9 cellular contexts compared by ENCODE assay signal in the genomic region with DNA sequence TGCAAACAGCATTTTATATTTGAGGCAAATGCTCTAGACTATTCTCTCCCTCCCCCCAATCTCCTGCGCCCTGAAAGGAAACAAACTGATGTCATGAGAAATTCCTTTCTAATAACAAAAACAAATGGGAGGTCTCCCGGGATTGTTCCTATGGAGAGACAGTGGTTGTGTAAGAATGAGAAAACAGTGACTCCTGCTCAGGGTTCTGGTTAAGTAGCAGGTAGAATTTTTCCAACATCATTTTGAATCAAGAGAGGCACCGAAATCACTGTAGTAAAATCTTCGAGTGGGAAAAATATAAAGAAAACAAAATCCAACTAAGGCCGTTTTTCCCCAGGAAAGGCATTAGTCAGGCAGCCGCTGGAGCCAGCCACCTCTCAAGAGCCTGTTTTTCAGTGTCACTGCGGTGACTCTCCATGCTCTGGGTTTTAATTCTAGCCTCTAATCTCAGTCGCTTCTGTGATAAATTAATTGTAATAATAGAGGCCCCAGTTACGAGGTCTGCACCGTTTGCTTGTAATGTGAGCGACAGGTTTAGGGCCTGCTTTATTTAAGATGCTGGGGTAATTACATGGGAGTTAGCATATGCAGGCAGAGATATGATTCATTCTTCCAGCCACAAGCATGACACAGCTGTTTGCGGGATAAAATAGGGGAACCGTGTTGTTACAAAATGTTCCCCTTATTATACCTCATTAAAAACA.
DNase-seq lines count a peak whose midpoint lies in the region; ATAC-seq and TF ChIP-seq lines count a peak whose summit lies in the region.
"Had no signal": no experiment of that assay in that cellular context is flagged by ENCODE, and none has a peak within 500 bp of the region (broad histone marks: within the 10 kb centered on the region; RNA-seq: fewer than 3 reads in every experiment).

No MANE protein-coding gene starts in this region.

- no peaks in the 10 kb centered on the region for H3K36me3 Mint-ChIP-seq in activated CD4-positive, alpha-beta T cell treated with anti-CD3 and anti-CD28 coated beads for 36 hours (ENCODE audit: low read depth)
- no peaks in the 10 kb centered on the region for H3K36me3 Mint-ChIP-seq in T-helper 2 cell treated with Interferon-gamma antibody and Interleukin-4, amounts not matched to agents 5 μg/mL and 100 μg/mL, for 36 hours (ENCODE audit: low read depth)

- peak overlapping the region; percentile 42 for H3K4me3 ChIP-seq in thoracic aorta

- H3K9me3 Mint-ChIP-seq in activated CD4-positive, alpha-beta T cell treated with anti-CD3 and anti-CD28 coated beads for 36 hours (ENCODE audit: low read depth), result no peaks in the 10 kb centered on the region
- H3K9me3 Mint-ChIP-seq in T-helper 2 cell treated with Interferon-gamma antibody and Interleukin-4, amounts not matched to agents 5 μg/mL and 100 μg/mL, for 36 hours, result no peaks in the 10 kb centered on the region

- peak; percentile 13 for DNase-seq in activated CD4-positive, alpha-beta T cell treated with anti-CD3 and anti-CD28 coated beads for 36 hours
- no peak for DNase-seq in activated CD4-positive, alpha-beta T cell treated with anti-CD3 and anti-CD28 coated beads for 48 hours
- DNase-seq in SW480 (ENCODE audit: low spot score) (peak; percentile 80), Right ventricle myocardium superior (no peak), thoracic aorta (ENCODE audit: low spot score) (no peak), SHP77 treated with DMSO at 0.1 percent for 48 hours (lab: John Stamatoyannopoulos, UW) (no peak)
- no peak for DNase-seq in T-helper 2 cell treated with Interferon-gamma antibody and Interleukin-4, amounts not matched to agents 5 μg/mL and 100 μg/mL, for 36 hours (ENCODE audit: low spot score)

- CTCF ChIA-PET in activated CD4-positive, alpha-beta T cell treated with anti-CD3 and anti-CD28 coated beads for 36 hours (lab: Charles Lee), result interaction anchor here (0.6 to 2.1 kb wide), 3 partner anchors 11 to 660 kb away, joined by 3 to 7 read pairs (median 3); no protein-coding TSS in a partner anchor

- H3K27ac Mint-ChIP-seq in activated CD4-positive, alpha-beta T cell treated with anti-CD3 and anti-CD28 coated beads for 36 hours, result no peak overlapping the region
- no peak overlapping the region for H3K27ac Mint-ChIP-seq in T-helper 2 cell treated with Interferon-gamma antibody and Interleukin-4, amounts not matched to agents 5 μg/mL and 100 μg/mL, for 36 hours

- H3K4me1 Mint-ChIP-seq in activated CD4-positive, alpha-beta T cell treated with anti-CD3 and anti-CD28 coated beads for 36 hours, result no peaks in the 10 kb centered on the region
- H3K4me1 Mint-ChIP-seq in T-helper 2 cell treated with Interferon-gamma antibody and Interleukin-4, amounts not matched to agents 5 μg/mL and 100 μg/mL, for 36 hours (ENCODE audit: low read depth), result no peaks in the 10 kb centered on the region

- peaks cover 16% of the 10 kb centered on the region for H3K27me3 Mint-ChIP-seq in activated CD4-positive, alpha-beta T cell treated with anti-CD3 and anti-CD28 coated beads for 36 hours
- H3K27me3 Mint-ChIP-seq in T-helper 2 cell treated with Interferon-gamma antibody and Interleukin-4, amounts not matched to agents 5 μg/mL and 100 μg/mL, for 36 hours (ENCODE audit: low read depth), result peaks cover 13% of the 10 kb centered on the region

- no peaks in the 10 kb centered on the region for H3K9me3 ChIP-seq in thoracic aorta

- H3K4me1 ChIP-seq in thoracic aorta (ENCODE audit: control insufficient read depth in 1 of 2, low read depth in 2 of 2), result peaks cover 19 to 27% of the 10 kb centered on the region in 2 donors

- no peaks in the 10 kb centered on the region for H3K36me3 ChIP-seq in thoracic aorta

- intact Hi-C loops in activated CD4-positive, alpha-beta T cell treated with anti-CD3 and anti-CD28 coated beads for 36 hours (cut with DNase I, micrococcal nuclease), result no loop called here
- intact Hi-C loops in Right ventricle myocardium superior (cut with DNase I), result no loop called here

- H3K27ac ChIP-seq in thoracic aorta, result peak overlapping the region; percentile 80 to 89
- H3K27ac ChIP-seq: C4-2B had no signal

- H3K27me3 ChIP-seq in thoracic aorta (replicated peaks; ENCODE audit: insufficient read depth), result no peaks in the 10 kb centered on the region

- POLR2A ChIA-PET in activated CD4-positive, alpha-beta T cell treated with anti-CD3 and anti-CD28 coated beads for 36 hours (lab: Charles Lee), result no interaction called here

- ATAC-seq in activated CD4-positive, alpha-beta T cell treated with anti-CD3 and anti-CD28 coated beads for 36 hours, result peak; percentile 23
- peak; percentile 83 for ATAC-seq in Right ventricle myocardium superior (ENCODE audit: poor library complexity)
- peak; percentile 48 for ATAC-seq in thoracic aorta (ENCODE audit: insufficient number of reproducible peaks, low FRiP score, low read depth)
- ATAC-seq in HG03135 (IDR thresholded peaks at IDR 0.05; ENCODE audit: unreplicated experiment), result no peak

- H3K4me3 Mint-ChIP-seq in activated CD4-positive, alpha-beta T cell treated with anti-CD3 and anti-CD28 coated beads for 36 hours, result no peak overlapping the region
- H3K4me3 Mint-ChIP-seq in T-helper 2 cell treated with Interferon-gamma antibody and Interleukin-4, amounts not matched to agents 5 μg/mL and 100 μg/mL, for 36 hours, result no peak overlapping the region

- no peak for TF ChIP-seq CTCF in thoracic aorta (IDR thresholded peaks at IDR 0.05)

Comparison
In these comparisons a context has a peak if more than half of its experiments do, and no peak if none do; other contexts are left out.
1. DNase-seq: peak in activated CD4-positive, alpha-beta T cell treated with anti-CD3 and anti-CD28 coated beads for 36 hours (single experiment) and SW480 (single experiment); none in activated CD4-positive, alpha-beta T cell treated with anti-CD3 and anti-CD28 coated beads for 48 hours (single experiment), Right ventricle myocardium superior (single experiment), thoracic aorta (single experiment), SHP77 treated with DMSO at 0.1 percent for 48 hours (single experiment) and T-helper 2 cell treated with Interferon-gamma antibody and Interleukin-4, amounts not matched to agents 5 μg/mL and 100 μg/mL, for 36 hours (single experiment).